ENCODE assay signal across 10 cellular contexts in the genomic region with DNA sequence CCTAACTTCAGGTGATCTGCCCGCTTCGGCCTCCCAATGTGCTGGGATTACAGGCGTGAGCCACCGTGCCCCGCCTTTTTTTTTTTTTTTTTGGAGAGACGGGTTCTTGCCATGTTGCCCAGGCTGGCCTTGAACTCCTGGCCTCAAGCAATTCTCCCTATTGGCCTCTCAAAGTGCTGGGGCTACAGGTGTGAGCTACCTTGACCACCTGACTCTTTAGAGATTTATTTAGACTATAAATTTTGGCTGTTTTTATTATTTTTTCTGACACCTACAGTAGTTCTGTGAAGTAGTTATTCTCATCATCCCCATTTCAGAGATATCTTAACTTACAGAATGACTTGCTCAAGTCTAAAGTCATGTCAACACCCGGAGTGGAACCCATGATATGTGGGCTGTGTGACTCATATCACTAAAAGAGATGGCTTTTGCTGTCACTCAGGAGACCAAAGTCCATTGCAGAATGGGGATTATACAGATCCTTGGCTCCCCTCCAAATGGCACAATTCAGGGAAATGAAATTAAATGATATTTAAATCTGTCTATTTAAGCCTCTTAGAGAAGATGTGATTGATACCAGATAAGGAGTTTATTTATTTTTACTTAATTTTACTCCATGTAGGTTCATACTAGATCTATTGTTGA.
A peak's percentile ranks its signal among the peaks of the same experiment; 100 is the strongest.
DNase-seq lines count a peak whose midpoint lies in the region; ATAC-seq and TF ChIP-seq lines count a peak whose summit lies in the region.
"Had no signal": no experiment of that assay in that cellular context is flagged by ENCODE, and none has a peak within 500 bp of the region (broad histone marks: within the 10 kb centered on the region; RNA-seq: fewer than 3 reads in every experiment).

No MANE protein-coding gene starts in this region.

- H3K9me3 Mint-ChIP-seq in GM23338, result no peaks in the 10 kb centered on the region
- H3K9me3 Mint-ChIP-seq: naive B cell had no signal

- DNase-seq in EL, result peak; percentile 56
- DNase-seq in epithelial cell of proximal tubule (ENCODE audit: low read depth), result peak; percentile 42
- DNase-seq in NCI-H2107 treated with DMSO at 0.1 percent for 48 hours (lab: John Stamatoyannopoulos, UW; ENCODE audit: unreplicated experiment), result no peak
- DNase-seq in hippocampal formation (lab: John Stamatoyannopoulos, UW), result no peak
- no peak for DNase-seq in lower leg skin (ENCODE audit: low spot score in 2 of 2)
- no peak for DNase-seq in GM23338 (ENCODE audit: low spot score)
- DNase-seq: naive B cell had no signal

- H3K36me3 Mint-ChIP-seq in GM23338 (ENCODE audit: low read depth), result no peaks in the 10 kb centered on the region
- H3K36me3 Mint-ChIP-seq: naive B cell had no signal

- TF ChIP-seq CTCF in epithelial cell of proximal tubule (conservative IDR thresholded peaks at IDR 0.05; ENCODE audit: low read depth, low read length), result no peak
- no peak for TF ChIP-seq CTCF in lower leg skin (IDR thresholded peaks at IDR 0.05)
- no peak for TF ChIP-seq CTCF in GM23338 (conservative IDR thresholded peaks at IDR 0.05; ENCODE audit: low read depth in 2 of 2)

- H3K27me3 Mint-ChIP-seq in GM23338 (ENCODE audit: insufficient read depth, low read depth, poor library complexity), result no peaks in the 10 kb centered on the region

- no peaks in the 10 kb centered on the region for H3K27me3 ChIP-seq in GM23338 (ENCODE audit: insufficient read depth)

- H3F3A ChIP-seq in GM23338 (replicated peaks; ENCODE audit: low read depth), result no peaks in the 10 kb centered on the region

- TF ChIP-seq POLR2A in lower leg skin (IDR thresholded peaks at IDR 0.05), result no peak

- H3K4me3 ChIP-seq in epithelial cell of proximal tubule (ENCODE audit: low read depth, low read length) (no peak overlapping the region), lower leg skin (ENCODE audit: low read depth, poor library complexity, severe bottlenecking) (no peak overlapping the region), GM23338 (no peak overlapping the region)

- ATAC-seq in GM19438 (IDR thresholded peaks at IDR 0.05; ENCODE audit: low read depth, unreplicated experiment) (peak; percentile 94), HG03175 (IDR thresholded peaks at IDR 0.05; ENCODE audit: unreplicated experiment) (peak; percentile 98), GM23338 (no peak)
- ATAC-seq: HCT116 had no signal

- intact Hi-C loops in lower leg skin (cut with DNase I; ENCODE audit: low total_unique reads), result loop anchor here (10.0 kb wide), 1 partner anchor 369 kb away; no protein-coding TSS in a partner anchor

- no peak overlapping the region for H3K27ac Mint-ChIP-seq in GM23338
- H3K27ac Mint-ChIP-seq: naive B cell had no signal

- H3K4me2 ChIP-seq in GM23338, result no peak overlapping the region

- H3K4me3 Mint-ChIP-seq in GM23338, result no peak overlapping the region
- H3K4me3 Mint-ChIP-seq: naive B cell had no signal

- no peaks in the 10 kb centered on the region for H3K9me2 ChIP-seq in GM23338 (ENCODE audit: insufficient read depth)

- H3K4me1 ChIP-seq in GM23338 (ENCODE audit: insufficient read depth), result no peaks in the 10 kb centered on the region

- no peaks in the 10 kb centered on the region for H3K36me3 ChIP-seq in GM23338 (ENCODE audit: insufficient read depth)

- 85 to 86% methylated on average over 7 of the region's 7 CpGs for WGBS in lower leg skin, 2 donors

- H3K79me2 ChIP-seq in GM23338 (replicated peaks; ENCODE audit: insufficient read depth), result no peaks in the 10 kb centered on the region

- no peak overlapping the region for H3K27ac ChIP-seq in GM23338 (ENCODE audit: low read depth)

- peaks cover 8% of the 10 kb centered on the region for H3K4me1 Mint-ChIP-seq in GM23338
- H3K4me1 Mint-ChIP-seq: naive B cell had no signal

- no peak overlapping the region for H2AFZ ChIP-seq in GM23338

- H4K20me1 ChIP-seq in GM23338 (replicated peaks; ENCODE audit: insufficient read depth), result no peaks in the 10 kb centered on the region

TF ChIP-seq in GM23338, 12 proteins besides CTCF, POLR2A, EP300 and RAD21 (continues in another document):
- TF ChIP-seq CREB1 (CRISPR knock-in tag; IDR thresholded peaks at IDR 0.05; ENCODE audit: low read depth), result no peak
- TF ChIP-seq, protein P1, sequence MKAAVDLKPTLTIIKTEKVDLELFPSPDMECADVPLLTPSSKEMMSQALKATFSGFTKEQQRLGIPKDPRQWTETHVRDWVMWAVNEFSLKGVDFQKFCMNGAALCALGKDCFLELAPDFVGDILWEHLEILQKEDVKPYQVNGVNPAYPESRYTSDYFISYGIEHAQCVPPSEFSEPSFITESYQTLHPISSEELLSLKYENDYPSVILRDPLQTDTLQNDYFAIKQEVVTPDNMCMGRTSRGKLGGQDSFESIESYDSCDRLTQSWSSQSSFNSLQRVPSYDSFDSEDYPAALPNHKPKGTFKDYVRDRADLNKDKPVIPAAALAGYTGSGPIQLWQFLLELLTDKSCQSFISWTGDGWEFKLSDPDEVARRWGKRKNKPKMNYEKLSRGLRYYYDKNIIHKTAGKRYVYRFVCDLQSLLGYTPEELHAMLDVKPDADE (IDR thresholded peaks at IDR 0.05), result no peak
- no peak for TF ChIP-seq NANOG (IDR thresholded peaks at IDR 0.05; ENCODE audit: borderline replicate concordance)
- no peak for TF ChIP-seq EZH2 (IDR thresholded peaks at IDR 0.05; ENCODE audit: low read depth, unreplicated experiment)
- TF ChIP-seq, protein P2, sequence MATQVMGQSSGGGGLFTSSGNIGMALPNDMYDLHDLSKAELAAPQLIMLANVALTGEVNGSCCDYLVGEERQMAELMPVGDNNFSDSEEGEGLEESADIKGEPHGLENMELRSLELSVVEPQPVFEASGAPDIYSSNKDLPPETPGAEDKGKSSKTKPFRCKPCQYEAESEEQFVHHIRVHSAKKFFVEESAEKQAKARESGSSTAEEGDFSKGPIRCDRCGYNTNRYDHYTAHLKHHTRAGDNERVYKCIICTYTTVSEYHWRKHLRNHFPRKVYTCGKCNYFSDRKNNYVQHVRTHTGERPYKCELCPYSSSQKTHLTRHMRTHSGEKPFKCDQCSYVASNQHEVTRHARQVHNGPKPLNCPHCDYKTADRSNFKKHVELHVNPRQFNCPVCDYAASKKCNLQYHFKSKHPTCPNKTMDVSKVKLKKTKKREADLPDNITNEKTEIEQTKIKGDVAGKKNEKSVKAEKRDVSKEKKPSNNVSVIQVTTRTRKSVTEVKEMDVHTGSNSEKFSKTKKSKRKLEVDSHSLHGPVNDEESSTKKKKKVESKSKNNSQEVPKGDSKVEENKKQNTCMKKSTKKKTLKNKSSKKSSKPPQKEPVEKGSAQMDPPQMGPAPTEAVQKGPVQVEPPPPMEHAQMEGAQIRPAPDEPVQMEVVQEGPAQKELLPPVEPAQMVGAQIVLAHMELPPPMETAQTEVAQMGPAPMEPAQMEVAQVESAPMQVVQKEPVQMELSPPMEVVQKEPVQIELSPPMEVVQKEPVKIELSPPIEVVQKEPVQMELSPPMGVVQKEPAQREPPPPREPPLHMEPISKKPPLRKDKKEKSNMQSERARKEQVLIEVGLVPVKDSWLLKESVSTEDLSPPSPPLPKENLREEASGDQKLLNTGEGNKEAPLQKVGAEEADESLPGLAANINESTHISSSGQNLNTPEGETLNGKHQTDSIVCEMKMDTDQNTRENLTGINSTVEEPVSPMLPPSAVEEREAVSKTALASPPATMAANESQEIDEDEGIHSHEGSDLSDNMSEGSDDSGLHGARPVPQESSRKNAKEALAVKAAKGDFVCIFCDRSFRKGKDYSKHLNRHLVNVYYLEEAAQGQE (IDR thresholded peaks at IDR 0.05; ENCODE audit: unreplicated experiment), result no peak
- TF ChIP-seq STAT1 (IDR thresholded peaks at IDR 0.05; ENCODE audit: unreplicated experiment), result no peak

Comparison
In these comparisons a context has a peak if more than half of its experiments do, and no peak if none do; other contexts are left out.
1. DNase-seq: peak in EL (single experiment) and epithelial cell of proximal tubule (single experiment); none in NCI-H2107 treated with DMSO at 0.1 percent for 48 hours (single experiment), hippocampal formation (0 of 2), lower leg skin (0 of 2) and GM23338 (single experiment).